Comparison of ENCODE assay signal across 23 cellular contexts in the genomic region with DNA sequence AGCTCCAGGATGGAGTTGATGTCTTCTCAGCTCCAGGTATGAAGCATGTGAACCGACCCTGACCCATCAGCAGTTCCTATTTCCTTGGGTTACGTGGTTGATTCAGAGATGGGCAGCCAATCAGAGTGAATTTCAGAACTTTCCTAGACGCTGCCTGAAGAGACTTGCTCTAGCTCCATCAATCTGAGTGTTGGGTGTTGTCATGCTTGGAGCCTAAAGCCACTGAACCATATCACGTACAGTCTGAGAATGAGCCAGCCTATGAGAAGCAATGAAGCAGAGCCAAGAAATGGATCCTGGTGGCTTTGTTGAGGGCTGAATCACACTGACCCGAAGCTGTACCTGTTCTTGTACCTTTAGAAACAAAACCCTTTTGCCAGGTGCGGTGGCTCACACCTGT.
"Had no signal": no experiment of that assay in that cellular context is flagged by ENCODE, and none has a peak within 500 bp of the region (broad histone marks: within the 10 kb centered on the region; RNA-seq: fewer than 3 reads in every experiment).

No MANE protein-coding gene starts in this region.

- ATAC-seq: left lung; naive thymus-derived CD4-positive, alpha-beta T cell; right cardiac atrium had no signal

- H3K27ac ChIP-seq: colonic mucosa, esophagus squamous epithelium, left lung, neural progenitor cell, prostate gland, sigmoid colon, stomach, thyroid gland, vagina had no signal

- H3K4me1 ChIP-seq: colonic mucosa, esophagus squamous epithelium, left lung, neural progenitor cell, prostate gland, sigmoid colon, thyroid gland, vagina had no signal

- H3K36me3 ChIP-seq: colonic mucosa, esophagus squamous epithelium, left lung, neural progenitor cell, prostate gland, sigmoid colon, stomach, thyroid gland, vagina had no signal

- DNase-seq: colonic mucosa; effector CD8-positive, alpha-beta T cell; endodermal cell; esophagus squamous epithelium; foreskin melanocyte; hypothalamus; left lung; mammary epithelial cell; mesendoderm; midbrain; naive thymus-derived CD4-positive, alpha-beta T cell; nucleus accumbens; right cardiac atrium; sigmoid colon; stimulated activated CD4-positive, alpha-beta T cell treated with anti-CD3 and anti-CD28 coated beads, Interleukin-2, amount 100 ng/mL, for 24 hours; stimulated activated CD4-positive, alpha-beta T cell treated with anti-CD3 and anti-CD28 coated beads, Interleukin-4, amount 100 ng/mL, for 24 hours; stimulated activated naive CD4-positive, alpha-beta T cell treated with Interleukin-2 at 50 U/mL for 16 hours; stomach; thyroid gland; trophoblast cell had no signal

- H2AFZ ChIP-seq: neural progenitor cell had no signal

- H3K27me3 ChIP-seq: colonic mucosa, esophagus squamous epithelium, left lung, neural progenitor cell, sigmoid colon, stomach, thyroid gland, vagina had no signal

- H3K4me3 ChIP-seq: colonic mucosa, esophagus squamous epithelium, left lung, neural progenitor cell, prostate gland, sigmoid colon, stomach, thyroid gland, vagina had no signal
